Comparison of ENCODE assay signal across 18 cellular contexts in genomic region chr10:1414893-1415292, GRCh38.
A peak's percentile ranks its signal among the peaks of the same experiment; 100 is the strongest.
DNase-seq lines count a peak whose midpoint lies in the region; ATAC-seq and TF ChIP-seq lines count a peak whose summit lies in the region.
"Had no signal": no experiment of that assay in that cellular context is flagged by ENCODE, and none has a peak within 500 bp of the region (broad histone marks: within the 10 kb centered on the region; RNA-seq: fewer than 3 reads in every experiment).

No MANE protein-coding gene starts in this region.

- H3K9me3 ChIP-seq in HEK293 (ENCODE audit: control insufficient read depth, insufficient read depth, low read depth, low read length) = no peaks in the 10 kb centered on the region
- H3K9me3 ChIP-seq: A549 had no signal

- CTCF ChIA-PET in HEK293 (lab: Yijun Ruan, JAX) = no interaction called here

- TF ChIP-seq CTCF in HEK293 (tag by site-specific recombination; IDR thresholded peaks at IDR 0.05) (no peak), coronary artery (IDR thresholded peaks at IDR 0.05) (no peak)

- DNase-seq in coronary artery (ENCODE audit: low spot score) (peak; percentile 31), islet precursor cell (peak; percentile 6), HCEC 1CT (no peak)
- DNase-seq: AML-193; Caco-2; Calu3; CD4-positive, alpha-beta T cell; DMS79 treated with DMSO at 0.1 percent for 48 hours; GF-D8 had no signal

- H3K4me1 Mint-ChIP-seq in activated T-helper 17 cell treated with anti-CD3 and anti-CD28 coated beads, Interleukin-2, amount 50 U/mL, for 72 hours = no peaks in the 10 kb centered on the region

- peaks cover 5% of the 10 kb centered on the region for H3K9me3 Mint-ChIP-seq in activated T-helper 17 cell treated with anti-CD3 and anti-CD28 coated beads, Interleukin-2, amount 50 U/mL, for 72 hours
- H3K9me3 Mint-ChIP-seq: CD4-positive, alpha-beta T cell; CD8-positive, alpha-beta T cell had no signal

- POLR2A ChIA-PET in HEK293 (lab: Yijun Ruan, JAX) = no interaction called here

- peaks cover 28% of the 10 kb centered on the region for H3K27me3 Mint-ChIP-seq in activated T-helper 17 cell treated with anti-CD3 and anti-CD28 coated beads, Interleukin-2, amount 50 U/mL, for 72 hours

- H3K4me3 ChIP-seq in HEK293 (ENCODE audit: low read depth, low read length) (no peak overlapping the region), coronary artery (no peak overlapping the region)
- H3K4me3 ChIP-seq: A549; BLaER1 treated with 17β-estradiol and CSF1 and Interleukin-3, amounts not matched to agents 10 nM and 100 nM had no signal

- no peaks in the 10 kb centered on the region for H3K36me3 ChIP-seq in HEK293 (ENCODE audit: control insufficient read depth in 2 of 2, insufficient read depth in 1 of 2, low read length in 2 of 2)
- H3K36me3 ChIP-seq: BLaER1 treated with 17β-estradiol and CSF1 and Interleukin-3, amounts not matched to agents 10 nM and 100 nM had no signal

- no peak for ATAC-seq in activated T-helper 17 cell treated with anti-CD3 and anti-CD28 coated beads, Interleukin-2, amount 50 U/mL, for 72 hours (replicated peaks)
- ATAC-seq in GM19452 (IDR thresholded peaks at IDR 0.05; ENCODE audit: unreplicated experiment) = no peak
- ATAC-seq: A549; CD8-positive, alpha-beta T cell had no signal

- no peaks in the 10 kb centered on the region for H3K4me1 ChIP-seq in HEK293 (ENCODE audit: control insufficient read depth, insufficient read depth, low read length)
- H3K4me1 ChIP-seq: A549 had no signal

- H3K27ac ChIP-seq in HEK293 (ENCODE audit: extremely low read depth, low read depth, low read length) (no peak overlapping the region), coronary artery (no peak overlapping the region)
- H3K27ac ChIP-seq: 22Rv1; A549; BLaER1 treated with 17β-estradiol and CSF1 and Interleukin-3, amounts not matched to agents 10 nM and 100 nM; C4-2B had no signal

- H3K36me3 Mint-ChIP-seq in activated T-helper 17 cell treated with anti-CD3 and anti-CD28 coated beads, Interleukin-2, amount 50 U/mL, for 72 hours (ENCODE audit: low read depth) = no peaks in the 10 kb centered on the region
- H3K36me3 Mint-ChIP-seq: CD8-positive, alpha-beta T cell had no signal

- no peak overlapping the region for H3K4me3 Mint-ChIP-seq in activated T-helper 17 cell treated with anti-CD3 and anti-CD28 coated beads, Interleukin-2, amount 50 U/mL, for 72 hours
- H3K4me3 Mint-ChIP-seq: B cell; CD4-positive, alpha-beta T cell; CD8-positive, alpha-beta T cell had no signal

- H3K27ac Mint-ChIP-seq in activated T-helper 17 cell treated with anti-CD3 and anti-CD28 coated beads, Interleukin-2, amount 50 U/mL, for 72 hours = no peak overlapping the region
- H3K27ac Mint-ChIP-seq: B cell; CD4-positive, alpha-beta T cell; CD8-positive, alpha-beta T cell had no signal

TF ChIP-seq in HEK293, 187 proteins besides CTCF, POLR2A, EP300 and RAD21 (continues in another document):
- TF ChIP-seq ZNF362 (tag by site-specific recombination; IDR thresholded peaks at IDR 0.05) (no peak), ZBTB48 (tag by site-specific recombination; IDR thresholded peaks at IDR 0.05) (no peak), ZBTB20 (tag by site-specific recombination; IDR thresholded peaks at IDR 0.05) (no peak), ZNF366 (tag by site-specific recombination; conservative IDR thresholded peaks at IDR 0.05) (peak; percentile 66), ZSCAN18 (tag by site-specific recombination; IDR thresholded peaks at IDR 0.05) (no peak), ZNF302 (tag by site-specific recombination; IDR thresholded peaks at IDR 0.05; ENCODE audit: low read depth) (peak; percentile 12; the same call in 1 of the 2 replicates), ZBTB17 (tag by site-specific recombination; IDR thresholded peaks at IDR 0.05) (peak; percentile 85), HIC1 (tag by site-specific recombination; IDR thresholded peaks at IDR 0.05) (no peak), HOXD13 (CRISPR knock-in tag; IDR thresholded peaks at IDR 0.05; ENCODE audit: borderline replicate concordance) (no peak), ZNF596 (tag by site-specific recombination; IDR thresholded peaks at IDR 0.05) (no peak), ZNF112 (tag by site-specific recombination; IDR thresholded peaks at IDR 0.05) (peak; percentile 30; the same call in 1 of the 2 replicates), PRDM2 (tag by site-specific recombination; IDR thresholded peaks at IDR 0.05; ENCODE audit: borderline replicate concordance) (no peak), ZSCAN30 (tag by site-specific recombination; IDR thresholded peaks at IDR 0.05) (no peak)
